Comparison of ENCODE assay signal across 21 cellular contexts in genomic region chr4:3655485-3656429, GRCh38.
A peak's percentile ranks its signal among the peaks of the same experiment; 100 is the strongest.
DNase-seq lines count a peak whose midpoint lies in the region; ATAC-seq and TF ChIP-seq lines count a peak whose summit lies in the region.
"Had no signal": no experiment of that assay in that cellular context is flagged by ENCODE, and none has a peak within 500 bp of the region (broad histone marks: within the 10 kb centered on the region; RNA-seq: fewer than 3 reads in every experiment).

No MANE protein-coding gene starts in this region.

- H3K4me3 ChIP-seq in right cardiac atrium (ENCODE audit: low read length), result no peak overlapping the region
- H3K4me3 ChIP-seq in fibroblast of the aortic adventitia (ENCODE audit: low read depth, low read length), result no peak overlapping the region
- H3K4me3 ChIP-seq in uterus, result no peak overlapping the region
- H3K4me3 ChIP-seq: skin epidermis had no signal

- H3K27me3 Mint-ChIP-seq in natural killer cell (ENCODE audit: low read depth in 2 of 2), result peaks cover 0 to 18% of the 10 kb centered on the region in 2 donors

- TF ChIP-seq CTCF in fibroblast of the aortic adventitia (IDR thresholded peaks at IDR 0.05; ENCODE audit: insufficient read depth, low read length), result no peak
- TF ChIP-seq CTCF in uterus (IDR thresholded peaks at IDR 0.05), result no peak
- no peak for TF ChIP-seq CTCF in natural killer cell (IDR thresholded peaks at IDR 0.05)

- intact Hi-C loops in right cardiac atrium (cut with DNase I), result no loop called here
- intact Hi-C loops in cardiac septum (cut with DNase I), result no loop called here
- intact Hi-C loops in uterus (cut with DNase I; ENCODE audit: low total_unique reads), result no loop called here
- intact Hi-C loops in natural killer cell (cut with micrococcal nuclease), result no loop called here

- H3K27ac ChIP-seq in right cardiac atrium (ENCODE audit: low read length) (no peak overlapping the region), uterus (peak overlapping the region; percentile 89 to 95)
- H3K27ac ChIP-seq: foreskin keratinocyte, skin epidermis had no signal

- WGBS in right cardiac atrium, result 50% methylated on average over 20 of the region's 20 CpGs

- H3K4me3 Mint-ChIP-seq in natural killer cell, result no peak overlapping the region
- H3K4me3 Mint-ChIP-seq: neural crest cell had no signal

- TF ChIP-seq POLR2A in uterus (IDR thresholded peaks at IDR 0.05), result no peak

- H3K4me1 Mint-ChIP-seq in natural killer cell, result no peaks in the 10 kb centered on the region

- H3K9me3 ChIP-seq in right cardiac atrium (ENCODE audit: control insufficient read depth, low read length) (no peaks in the 10 kb centered on the region), uterus (no peaks in the 10 kb centered on the region)

- no peak overlapping the region for H3K27ac Mint-ChIP-seq in natural killer cell
- H3K27ac Mint-ChIP-seq: progenitor cell of endocrine pancreas had no signal

- H3K4me1 ChIP-seq in right cardiac atrium (ENCODE audit: control insufficient read depth, insufficient read depth, low read length), result no peaks in the 10 kb centered on the region
- H3K4me1 ChIP-seq in uterus, result peaks cover 0 to 26% of the 10 kb centered on the region in 2 donors
- H3K4me1 ChIP-seq: foreskin keratinocyte had no signal

- DNase-seq in right cardiac atrium, result peak in 2 of 3 donors; percentile 18 to 43
- DNase-seq in cardiac septum (ENCODE audit: low spot score), result no peak
- peak; percentile 80 for DNase-seq in NCI-H345 (lab: John Stamatoyannopoulos, UW)
- DNase-seq in fibroblast of the aortic adventitia (ENCODE audit: low read depth), result peak; percentile 6
- DNase-seq in uterus, result peak; percentile 37 to 80
- DNase-seq in natural killer cell, result no peak
- DNase-seq in hypothalamus (lab: John Stamatoyannopoulos, UW), result no peak
- DNase-seq: activated CD4-positive, alpha-beta T cell treated with anti-CD3 and anti-CD28 coated beads, Interleukin-2, amount 50 U/mL, for 1 hour; activated gamma-delta T cell treated with Interleukin-2 at 50 U/mL for 16 hours; dermis blood vessel endothelial cell; DND-41; foreskin keratinocyte; left cardiac atrium; NCI-H1105 treated with DMSO at 0.1 percent for 48 hours; NCI-H2227 treated with DMSO at 0.1 percent for 48 hours; stimulated activated CD4-positive, alpha-beta T cell treated with anti-CD3 and anti-CD28 coated beads, Interleukin-4, amount 100 ng/mL, for 1 hour; T-helper 1 cell had no signal

- no peaks in the 10 kb centered on the region for H3K36me3 Mint-ChIP-seq in natural killer cell

- ATAC-seq in right cardiac atrium (no peak), GM21528 (IDR thresholded peaks at IDR 0.05; ENCODE audit: low FRiP score, unreplicated experiment) (no peak), natural killer cell (no peak)
- ATAC-seq: foreskin keratinocyte, left cardiac atrium had no signal

- H3K27me3 ChIP-seq in right cardiac atrium (ENCODE audit: control insufficient read depth, insufficient read depth) (no peaks in the 10 kb centered on the region), uterus (no peaks in the 10 kb centered on the region)

- no peaks in the 10 kb centered on the region for H3K36me3 ChIP-seq in uterus

- no peaks in the 10 kb centered on the region for H3K9me3 Mint-ChIP-seq in natural killer cell
- H3K9me3 Mint-ChIP-seq: neural crest cell had no signal

Comparison
In these comparisons a context has a peak if more than half of its experiments do, and no peak if none do; other contexts are left out.
1. DNase-seq: peak in right cardiac atrium (2 of 3), NCI-H345 (single experiment), fibroblast of the aortic adventitia (single experiment) and uterus (2 of 2); none in cardiac septum (single experiment), natural killer cell (single experiment) and hypothalamus (0 of 51).